Comparison of ENCODE assay signal across 1 cellular context in genomic region chr2:71068218-71069035, GRCh38.
TF ChIP-seq lines count a peak whose summit lies in the region.

TSS of gene NAGK (plus strand) at chr2:71068648. CDS start at chr2:71068684, 36 bp downstream.

TF ChIP-seq in HEK293, 187 proteins besides CTCF, POLR2A, EP300 and RAD21 (continued from another document):
- TF ChIP-seq ZNF704 (tag by site-specific recombination; IDR thresholded peaks at IDR 0.05): peak; percentile 91
- TF ChIP-seq ATF2 (tag by site-specific recombination; IDR thresholded peaks at IDR 0.05; ENCODE audit: low read depth): no peak
- TF ChIP-seq ZBTB21 (tag by site-specific recombination; IDR thresholded peaks at IDR 0.05): no peak; the same call in 1 of the 2 replicates
- TF ChIP-seq ZFP41 (tag by site-specific recombination; IDR thresholded peaks at IDR 0.05; ENCODE audit: borderline replicate concordance): no peak
- no peak for TF ChIP-seq REST (tag by site-specific recombination; IDR thresholded peaks at IDR 0.05)
- peak; percentile 97 for TF ChIP-seq ZBTB10 (tag by site-specific recombination; IDR thresholded peaks at IDR 0.05)
- TF ChIP-seq ZFP37 (tag by site-specific recombination; IDR thresholded peaks at IDR 0.05): peak; percentile 88
- TF ChIP-seq ZNF571 (tag by site-specific recombination; IDR thresholded peaks at IDR 0.05): no peak
- peak; percentile 86 for TF ChIP-seq PRDM10 (tag by site-specific recombination; IDR thresholded peaks at IDR 0.05)
- peak; percentile 40 for TF ChIP-seq ZNF398 (tag by site-specific recombination; IDR thresholded peaks at IDR 0.05)
- TF ChIP-seq ZIC2 (tag by site-specific recombination; IDR thresholded peaks at IDR 0.05): peak; percentile 91
- TF ChIP-seq ZNF626 (tag by site-specific recombination; IDR thresholded peaks at IDR 0.05): no peak
- TF ChIP-seq BCL11A (tag by site-specific recombination; IDR thresholded peaks at IDR 0.05; ENCODE audit: low read depth): no peak
- TF ChIP-seq ZBTB17 (tag by site-specific recombination; IDR thresholded peaks at IDR 0.05): peak; percentile 91
- peak; percentile 95; the same call in 1 of the 2 replicates for TF ChIP-seq KLF17 (tag by site-specific recombination; IDR thresholded peaks at IDR 0.05)
- TF ChIP-seq ZNF2 (tag by site-specific recombination; IDR thresholded peaks at IDR 0.05): peak; percentile 88
- TF ChIP-seq ZNF140 (tag by site-specific recombination; IDR thresholded peaks at IDR 0.05): no peak
- TF ChIP-seq ZNF174 (tag by site-specific recombination; IDR thresholded peaks at IDR 0.05): no peak
- TF ChIP-seq OVOL3 (tag by site-specific recombination; IDR thresholded peaks at IDR 0.05): no peak
- TF ChIP-seq ZNF112 (tag by site-specific recombination; IDR thresholded peaks at IDR 0.05): no peak
- TF ChIP-seq ZNF311 (tag by site-specific recombination; IDR thresholded peaks at IDR 0.05; ENCODE audit: borderline replicate concordance): no peak
- TF ChIP-seq KLF8 (tag by site-specific recombination; IDR thresholded peaks at IDR 0.05): peak; percentile 91; the same call in 1 of the 2 replicates
- TF ChIP-seq HOXC10 (CRISPR knock-in tag; IDR thresholded peaks at IDR 0.05): no peak
- no peak for TF ChIP-seq ZNF37A (tag by site-specific recombination; IDR thresholded peaks at IDR 0.05)
- no peak for TF ChIP-seq ZNF473 (tag by site-specific recombination; IDR thresholded peaks at IDR 0.05)
- no peak for TF ChIP-seq ZNF133 (tag by site-specific recombination; IDR thresholded peaks at IDR 0.05)
- no peak for TF ChIP-seq MYNN (tag by site-specific recombination; IDR thresholded peaks at IDR 0.05; ENCODE audit: borderline replicate concordance)
- TF ChIP-seq ZNF596 (tag by site-specific recombination; IDR thresholded peaks at IDR 0.05): no peak
- TF ChIP-seq ZNF792 (tag by site-specific recombination; IDR thresholded peaks at IDR 0.05): 0 out of 2 replicates have a peak, but pooled peaks have one; percentile 67
- TF ChIP-seq ZBTB48 (tag by site-specific recombination; IDR thresholded peaks at IDR 0.05): peak; percentile 80
- TF ChIP-seq KLF16 (tag by site-specific recombination; IDR thresholded peaks at IDR 0.05): peak; percentile 100
